Comparison of ENCODE assay signal across 8 cellular contexts in the genomic region with DNA sequence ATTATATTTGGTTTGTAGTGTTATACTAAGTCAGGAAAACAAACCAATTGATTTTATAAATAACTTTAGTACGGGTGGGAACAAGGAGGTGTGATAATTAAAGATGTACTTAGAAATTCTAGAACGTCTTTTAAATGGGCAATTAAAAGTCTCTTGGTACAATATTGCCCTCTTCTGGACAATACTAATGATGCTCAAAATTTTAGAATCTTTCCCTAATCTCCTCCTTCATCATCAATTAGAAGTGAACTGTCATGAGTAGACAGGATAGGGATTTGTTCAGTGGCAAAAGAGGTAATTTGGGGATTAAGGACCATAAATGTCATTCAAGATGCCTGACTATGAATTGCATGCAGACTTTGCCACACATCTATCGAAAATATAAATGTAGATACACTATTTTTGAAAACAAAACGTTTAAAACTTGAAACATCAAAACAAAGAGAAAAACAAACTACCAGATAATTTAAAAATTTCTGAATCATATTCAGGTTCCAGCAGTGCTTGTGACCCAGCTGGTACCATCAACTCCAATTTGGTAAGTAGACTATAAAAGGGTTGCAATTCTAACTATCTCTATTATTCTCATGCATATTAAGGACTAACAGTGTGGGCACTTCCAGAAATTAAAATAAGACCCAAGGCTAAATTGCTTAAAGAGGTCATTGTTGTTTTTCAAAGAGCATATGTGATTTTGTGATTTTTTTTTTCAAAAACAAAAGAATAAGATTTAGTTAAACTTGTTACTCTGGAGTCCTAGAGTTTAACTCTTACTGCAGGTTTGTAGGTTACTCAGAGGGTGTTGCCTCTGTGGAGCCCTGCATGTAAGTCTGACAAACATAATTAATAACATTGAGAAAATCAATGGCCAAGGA.
DNase-seq lines count a peak whose midpoint lies in the region; ATAC-seq and TF ChIP-seq lines count a peak whose summit lies in the region.

No MANE protein-coding gene starts in this region.

- intact Hi-C loops in colonic mucosa (cut with DNase I), result loop anchor here (2.0 to 10.0 kb wide), 3 partner anchors 108 to 298 kb away; no protein-coding TSS in a partner anchor

- no peaks in the 10 kb centered on the region for H3K36me3 Mint-ChIP-seq in neural crest cell (ENCODE audit: low read depth)

- no peak overlapping the region for H3K9ac ChIP-seq in colonic mucosa (ENCODE audit: low read depth in 2 of 2, low read length in 2 of 2)

- H3K4me1 Mint-ChIP-seq in neural crest cell, result no peaks in the 10 kb centered on the region

- peak; percentile 53 for TF ChIP-seq CTCF in GM13977 (IDR thresholded peaks at IDR 0.05; ENCODE audit: extremely low read depth, insufficient read depth, missing control alignments)
- peak; percentile 46 for TF ChIP-seq CTCF in colonic mucosa (IDR thresholded peaks at IDR 0.05)
- peak; percentile 82 for TF ChIP-seq CTCF in neural crest cell (conservative IDR thresholded peaks at IDR 0.05)

- no peaks in the 10 kb centered on the region for H3K4me1 ChIP-seq in colonic mucosa

- peaks cover 6% of the 10 kb centered on the region for H3K27me3 Mint-ChIP-seq in neural crest cell (ENCODE audit: low read depth)

- no peak overlapping the region for H3K4me3 ChIP-seq in colonic mucosa

- H3K27me3 ChIP-seq in colonic mucosa, result no peaks in the 10 kb centered on the region

- no peak overlapping the region for H3K27ac Mint-ChIP-seq in neural crest cell (ENCODE audit: unreplicated experiment)

- H3K9me3 Mint-ChIP-seq in neural crest cell, result no peaks in the 10 kb centered on the region

- H3K9me3 ChIP-seq in colonic mucosa, result no peaks in the 10 kb centered on the region

- H3K4me3 Mint-ChIP-seq in neural crest cell, result no peak overlapping the region

- peak; percentile 43 for DNase-seq in A172 (ENCODE audit: low spot score)
- peak; percentile 28 for DNase-seq in GM13977 (ENCODE audit: low spot score)
- DNase-seq in NCI-H774 (lab: John Stamatoyannopoulos, UW), result peak; percentile 3
- no peak for DNase-seq in colonic mucosa
- no peak for DNase-seq in neural crest cell (ENCODE audit: low read depth, low spot score)
- no peak for DNase-seq in activated CD4-positive, alpha-beta T cell treated with anti-CD3 and anti-CD28 coated beads, Interleukin-2, amount 50 U/mL, for 48 hours
- DNase-seq in cortex of kidney (lab: John Stamatoyannopoulos, UW), result no peak

- H3K36me3 ChIP-seq in colonic mucosa, result no peaks in the 10 kb centered on the region

- no peak overlapping the region for H3K27ac ChIP-seq in colonic mucosa

- no peak for ATAC-seq in HG02973 (IDR thresholded peaks at IDR 0.05; ENCODE audit: unreplicated experiment)

- in situ Hi-C loops in GM13977 (cut with MboI; ENCODE audit: low pct_unique_long_range_greater_than_20kb, low sequenced_read_pairs, unreplicated experiment), result loop anchor here (25.0 kb wide), 2 partner anchors 176 to 301 kb away; partner anchors contain the start of gene RMC1

Comparison
In these comparisons a context has a peak if more than half of its experiments do, and no peak if none do; other contexts are left out.
1. DNase-seq: peak in A172 (single experiment), GM13977 (single experiment) and NCI-H774 (single experiment); none in colonic mucosa (single experiment), neural crest cell (single experiment), activated CD4-positive, alpha-beta T cell treated with anti-CD3 and anti-CD28 coated beads, Interleukin-2, amount 50 U/mL, for 48 hours (0 of 2) and cortex of kidney (single experiment).
2. Peak in every context shown above with its lines, with median percentiles within 50 percentile points of each other: CTCF ChIP-seq.